Comparison of ENCODE assay signal across 9 cellular contexts in genomic region chr10:72329290-72330058, GRCh38. TPM values are rescaled to one million over a fixed set of nuclear protein-coding genes. Genes with fewer than 3 reads are reported as not detected.
DNase-seq lines count a peak whose midpoint lies in the region; ATAC-seq, FAIRE-seq and TF ChIP-seq lines count a peak whose summit lies in the region.
"Had no signal": no experiment of that assay in that cellular context is flagged by ENCODE, and none has a peak within 500 bp of the region (broad histone marks: within the 10 kb centered on the region; RNA-seq: fewer than 3 reads in every experiment).

No MANE protein-coding gene starts in this region.

- no peak overlapping the region for H2BK15ac ChIP-seq in mesendoderm (replicated peaks; ENCODE audit: low read depth)

- no peaks in the 10 kb centered on the region for H3K9me3 ChIP-seq in heart right ventricle
- H3K9me3 ChIP-seq: gastroesophageal sphincter had no signal

- H3K36me3 ChIP-seq in heart right ventricle (peaks cover 0 to 13% (median 0%) of the 10 kb centered on the region in 9 donors), mesendoderm (ENCODE audit: control insufficient read depth, insufficient read depth, low read length) (no peaks in the 10 kb centered on the region)

- H3K79me2 ChIP-seq in mesendoderm (ENCODE audit: control insufficient read depth, insufficient read depth, low read length) = no peaks in the 10 kb centered on the region

- no peak overlapping the region for H4K8ac ChIP-seq in mesendoderm (ENCODE audit: low read depth, low read length)

- peak overlapping the region; percentile 60 for H3K56ac ChIP-seq in mesendoderm (ENCODE audit: low read length)

- peaks cover 83% of the 10 kb centered on the region for H3K4me1 Mint-ChIP-seq in activated naive CD8-positive, alpha-beta T cell treated with anti-CD3 and anti-CD28 coated beads, Interleukin-2, amount 50 U/mL, for 24 hours

- H3K23ac ChIP-seq in mesendoderm (ENCODE audit: low read length) = no peak overlapping the region

- no peak overlapping the region for H3K18ac ChIP-seq in mesendoderm (ENCODE audit: low read length)

- H3K79me1 ChIP-seq in mesendoderm (ENCODE audit: low read length) = no peaks in the 10 kb centered on the region

- no peak overlapping the region for H4K5ac ChIP-seq in mesendoderm (ENCODE audit: low read length)

- H3K27ac Mint-ChIP-seq in activated naive CD8-positive, alpha-beta T cell treated with anti-CD3 and anti-CD28 coated beads, Interleukin-2, amount 50 U/mL, for 24 hours = peak overlapping the region; percentile 99

- H3K9me3 Mint-ChIP-seq in activated naive CD8-positive, alpha-beta T cell treated with anti-CD3 and anti-CD28 coated beads, Interleukin-2, amount 50 U/mL, for 24 hours = no peaks in the 10 kb centered on the region

- no peak for FAIRE-seq in HTR-8/SVneo (lab: Jason Lieb, UNC)

- H3K27me3 ChIP-seq in heart right ventricle (no peaks in the 10 kb centered on the region), mesendoderm (ENCODE audit: insufficient read depth, low read length, poor library complexity) (no peaks in the 10 kb centered on the region)
- H3K27me3 ChIP-seq: gastroesophageal sphincter had no signal

- intact Hi-C loops in heart right ventricle (cut with DNase I) = loop anchor here (2.0 to 10.0 kb wide), 13 partner anchors 52 to 432 kb away; partner anchors contain the start of genes CHST3 (in 4 of the 10), ANAPC16 (in 2 of the 10), ASCC1 (in 2 of the 10) and DDIT4 (in 1 of the 10)
- intact Hi-C loops in cardiac septum (cut with DNase I) = loop anchor here (2.0 to 10.0 kb wide), 3 partner anchors 55 to 435 kb away; no protein-coding TSS in a partner anchor

- peaks cover 19% of the 10 kb centered on the region for H3K36me3 Mint-ChIP-seq in activated naive CD8-positive, alpha-beta T cell treated with anti-CD3 and anti-CD28 coated beads, Interleukin-2, amount 50 U/mL, for 24 hours (ENCODE audit: low read depth)

- H3K9ac ChIP-seq in mesendoderm (ENCODE audit: low read length) = peak overlapping the region; percentile 16

- H2BK120ac ChIP-seq in mesendoderm (ENCODE audit: low read depth, low read length) = no peak overlapping the region

- TF ChIP-seq CTCF in heart right ventricle (IDR thresholded peaks at IDR 0.05) = no peak

- ATAC-seq in heart right ventricle = no peak
- no peak for ATAC-seq in activated naive CD8-positive, alpha-beta T cell treated with anti-CD3 and anti-CD28 coated beads, Interleukin-2, amount 50 U/mL, for 24 hours
- ATAC-seq in HG02885 (IDR thresholded peaks at IDR 0.05; ENCODE audit: poor library complexity, unreplicated experiment) = no peak
- ATAC-seq: gastroesophageal sphincter had no signal

- WGBS in heart right ventricle, 2 donors = 79 to 87% methylated on average over 11 of the region's 11 CpGs
- WGBS in mesendoderm (ENCODE audit: extremely low coverage, insufficient coverage, low lambda C conversion rate) = no CpG with 5 or more reads among the region's 11 CpGs

- no peak overlapping the region for H3K4me3 ChIP-seq in heart right ventricle
- no peak overlapping the region for H3K4me3 ChIP-seq in mesendoderm (ENCODE audit: low read length)
- H3K4me3 ChIP-seq: gastroesophageal sphincter had no signal

- H3K4me3 Mint-ChIP-seq in activated naive CD8-positive, alpha-beta T cell treated with anti-CD3 and anti-CD28 coated beads, Interleukin-2, amount 50 U/mL, for 24 hours = peak overlapping the region; percentile 96

- H3K4ac ChIP-seq in mesendoderm (ENCODE audit: low read depth, low read length) = peak overlapping the region; percentile 19

- H3K27ac ChIP-seq in heart right ventricle = peak overlapping the region in 6 of 10 donors; percentile 8 to 94 (median 70)
- H3K27ac ChIP-seq in mesendoderm (ENCODE audit: low read depth, low read length) = peak overlapping the region; percentile 32

- no peak overlapping the region for H2BK5ac ChIP-seq in mesendoderm (ENCODE audit: low read length)

- no peak overlapping the region for H3K4me2 ChIP-seq in mesendoderm (ENCODE audit: low read length)

- peaks cover 42 to 96% (median 83%) of the 10 kb centered on the region in 9 donors for H3K4me1 ChIP-seq in heart right ventricle
- peaks cover 9% of the 10 kb centered on the region for H3K4me1 ChIP-seq in mesendoderm (ENCODE audit: control insufficient read depth, low read depth, low read length)

- DNase-seq in heart right ventricle (no peak), cardiac septum (ENCODE audit: low spot score) (no peak), mesendoderm (no peak), NCI-H345 treated with DMSO at 0.1 percent for 48 hours (lab: John Stamatoyannopoulos, UW; ENCODE audit: unreplicated experiment) (no peak), NCI-H748 (lab: John Stamatoyannopoulos, UW; ENCODE audit: unreplicated experiment) (no peak), HTR-8/SVneo (ENCODE audit: insufficient read length, low spot score) (no peak)
- DNase-seq in activated naive CD8-positive, alpha-beta T cell treated with anti-CD3 and anti-CD28 coated beads, Interleukin-2, amount 50 U/mL, for 24 hours = no peak

- no peaks in the 10 kb centered on the region for H3K27me3 Mint-ChIP-seq in activated naive CD8-positive, alpha-beta T cell treated with anti-CD3 and anti-CD28 coated beads, Interleukin-2, amount 50 U/mL, for 24 hours

- H2AK5ac ChIP-seq in mesendoderm (ENCODE audit: low read length) = no peak overlapping the region

RNA-seq across cellular contexts. Expression of gene DNAJB12, which starts 25.2 kb away (rescaled TPM):
- total RNA-seq in heart right ventricle (10 to 100 TPM; 24.4 to 32.8 (median 28.9) TPM), cardiac septum (28.9 TPM)
- polyA plus RNA-seq in heart right ventricle = 10 to 100 TPM; 22.6 to 27.5 TPM
- polyA plus RNA-seq in mesendoderm (2013, experiment 1 of 2) = 15.4 TPM
- polyA plus RNA-seq in mesendoderm (2013, experiment 2 of 2) = 15.1 TPM

RNA-seq across cellular contexts. Expression of gene DDIT4, which starts 55.8 kb away (rescaled TPM):
- 100 to 1,000 TPM in 1 of 10 donors, 10 to 100 TPM in 9; 13.6 to 102 (median 30.2) TPM for total RNA-seq in heart right ventricle
- 100 to 1,000 TPM in 1 of 2 donors, 10 to 100 TPM in 1; 64.7 to 135 TPM for polyA plus RNA-seq in heart right ventricle
- total RNA-seq in cardiac septum = 22.6 TPM
- polyA plus RNA-seq in mesendoderm (2013, experiment 1 of 2) = 13.6 TPM
- polyA plus RNA-seq in mesendoderm (2013, experiment 2 of 2) = 13.8 TPM
